Comparison of ENCODE assay signal across 9 cellular contexts in the genomic region with DNA sequence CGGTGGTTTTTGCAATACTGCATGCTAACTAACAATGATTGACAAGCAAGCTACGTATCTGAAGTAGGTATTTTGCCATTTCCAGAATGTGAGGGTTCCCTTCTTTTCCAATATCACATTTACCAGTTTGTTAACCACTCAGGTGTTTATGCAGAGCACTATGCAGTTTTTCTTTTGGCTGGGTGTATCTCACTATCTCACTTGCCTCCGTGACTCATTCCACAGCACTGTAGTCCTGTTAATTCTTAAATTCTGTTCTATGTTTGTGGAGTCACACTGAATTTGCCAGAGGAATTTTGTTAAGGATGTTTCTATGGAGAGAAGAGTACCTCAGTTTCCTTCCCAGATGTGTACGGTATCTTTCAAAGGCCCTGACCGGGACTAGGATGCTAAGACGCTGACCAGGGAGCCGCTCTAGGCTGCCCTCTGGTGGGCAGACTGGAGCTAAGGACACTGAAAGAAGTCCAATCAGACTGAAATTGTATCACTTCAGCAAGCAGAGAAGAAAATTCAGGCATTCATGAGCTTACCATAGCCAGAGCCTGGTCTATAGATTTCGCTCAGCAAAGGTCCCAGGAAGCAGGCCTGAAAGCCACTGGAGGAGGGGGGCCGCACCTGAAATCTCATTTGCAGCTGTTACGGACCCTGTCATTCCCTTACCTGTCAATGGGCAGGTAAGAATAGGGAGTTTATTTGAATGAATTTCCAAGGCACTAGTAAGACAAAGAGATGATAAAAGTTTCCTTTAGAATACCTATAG.
DNase-seq lines count a peak whose midpoint lies in the region; ATAC-seq, FAIRE-seq and TF ChIP-seq lines count a peak whose summit lies in the region.
"Had no signal": no experiment of that assay in that cellular context is flagged by ENCODE, and none has a peak within 500 bp of the region (broad histone marks: within the 10 kb centered on the region; RNA-seq: fewer than 3 reads in every experiment).

No MANE protein-coding gene starts in this region.

- peak; percentile 99 for ATAC-seq in GM21786 (IDR thresholded peaks at IDR 0.05; ENCODE audit: unreplicated experiment)
- ATAC-seq: naive thymus-derived CD8-positive, alpha-beta T cell had no signal

- DNase-seq in activated effector memory CD4-positive, alpha-beta T cell treated with anti-CD3 and anti-CD28 coated beads, Interleukin-2, amount 50 U/mL, for 16 hours, result peak; percentile 62
- DNase-seq in activated effector memory CD4-positive, alpha-beta T cell treated with Interleukin-2 at 50 U/mL for 16 hours, result no peak
- DNase-seq in HTR-8/SVneo (ENCODE audit: insufficient read length, low spot score), result peak; percentile 64
- peak; percentile 7 for DNase-seq in T-helper 2 cell treated with Interferon-gamma antibody and Interleukin-4, amounts not matched to agents 5 μg/mL and 100 μg/mL, for 36 hours (ENCODE audit: low spot score)
- DNase-seq in epithelial cell of proximal tubule (ENCODE audit: low read depth), result peak; percentile 6
- peak; percentile 29 for DNase-seq in middle frontal gyrus (ENCODE audit: extremely low spot score, low spot score)
- no peak for DNase-seq in lower leg skin (ENCODE audit: low spot score in 2 of 2)

- TF ChIP-seq CTCF in epithelial cell of proximal tubule (conservative IDR thresholded peaks at IDR 0.05; ENCODE audit: low read depth, low read length) (peak; percentile 94), lower leg skin (IDR thresholded peaks at IDR 0.05) (no peak)

- no peaks in the 10 kb centered on the region for H3K36me3 Mint-ChIP-seq in T-helper 2 cell treated with Interferon-gamma antibody and Interleukin-4, amounts not matched to agents 5 μg/mL and 100 μg/mL, for 36 hours (ENCODE audit: low read depth)
- H3K36me3 Mint-ChIP-seq: naive thymus-derived CD8-positive, alpha-beta T cell had no signal

- H3K4me3 Mint-ChIP-seq in T-helper 2 cell treated with Interferon-gamma antibody and Interleukin-4, amounts not matched to agents 5 μg/mL and 100 μg/mL, for 36 hours, result no peak overlapping the region
- H3K4me3 Mint-ChIP-seq: naive thymus-derived CD8-positive, alpha-beta T cell had no signal

- no peak overlapping the region for H3K4me3 ChIP-seq in epithelial cell of proximal tubule (ENCODE audit: low read depth, low read length)
- H3K4me3 ChIP-seq in lower leg skin (ENCODE audit: low read depth, poor library complexity, severe bottlenecking), result no peak overlapping the region

- 48 to 56% methylated on average over 10 of the region's 10 CpGs for WGBS in lower leg skin, 2 donors

- intact Hi-C loops in lower leg skin (cut with DNase I; ENCODE audit: low total_unique reads), result no loop called here

- peak; percentile 42 for FAIRE-seq in HTR-8/SVneo (lab: Jason Lieb, UNC)

- H3K27me3 Mint-ChIP-seq in T-helper 2 cell treated with Interferon-gamma antibody and Interleukin-4, amounts not matched to agents 5 μg/mL and 100 μg/mL, for 36 hours (ENCODE audit: low read depth), result no peaks in the 10 kb centered on the region
- H3K27me3 Mint-ChIP-seq: naive thymus-derived CD8-positive, alpha-beta T cell had no signal

- H3K4me1 Mint-ChIP-seq in T-helper 2 cell treated with Interferon-gamma antibody and Interleukin-4, amounts not matched to agents 5 μg/mL and 100 μg/mL, for 36 hours (ENCODE audit: low read depth), result no peaks in the 10 kb centered on the region
- H3K4me1 Mint-ChIP-seq: naive thymus-derived CD8-positive, alpha-beta T cell had no signal

- H3K9me3 Mint-ChIP-seq in T-helper 2 cell treated with Interferon-gamma antibody and Interleukin-4, amounts not matched to agents 5 μg/mL and 100 μg/mL, for 36 hours, result no peaks in the 10 kb centered on the region

- no peak for TF ChIP-seq POLR2A in lower leg skin (IDR thresholded peaks at IDR 0.05)

- H3K27ac Mint-ChIP-seq in T-helper 2 cell treated with Interferon-gamma antibody and Interleukin-4, amounts not matched to agents 5 μg/mL and 100 μg/mL, for 36 hours, result no peak overlapping the region
- H3K27ac Mint-ChIP-seq: naive thymus-derived CD8-positive, alpha-beta T cell had no signal

Comparison
In these comparisons a context has a peak if more than half of its experiments do, and no peak if none do; other contexts are left out.
1. DNase-seq: peak in activated effector memory CD4-positive, alpha-beta T cell treated with anti-CD3 and anti-CD28 coated beads, Interleukin-2, amount 50 U/mL, for 16 hours (single experiment), HTR-8/SVneo (single experiment), T-helper 2 cell treated with Interferon-gamma antibody and Interleukin-4, amounts not matched to agents 5 μg/mL and 100 μg/mL, for 36 hours (single experiment), epithelial cell of proximal tubule (single experiment) and middle frontal gyrus (single experiment); none in activated effector memory CD4-positive, alpha-beta T cell treated with Interleukin-2 at 50 U/mL for 16 hours (single experiment) and lower leg skin (0 of 2).